Comparison of ENCODE assay signal across 1 cellular context in the genomic region with DNA sequence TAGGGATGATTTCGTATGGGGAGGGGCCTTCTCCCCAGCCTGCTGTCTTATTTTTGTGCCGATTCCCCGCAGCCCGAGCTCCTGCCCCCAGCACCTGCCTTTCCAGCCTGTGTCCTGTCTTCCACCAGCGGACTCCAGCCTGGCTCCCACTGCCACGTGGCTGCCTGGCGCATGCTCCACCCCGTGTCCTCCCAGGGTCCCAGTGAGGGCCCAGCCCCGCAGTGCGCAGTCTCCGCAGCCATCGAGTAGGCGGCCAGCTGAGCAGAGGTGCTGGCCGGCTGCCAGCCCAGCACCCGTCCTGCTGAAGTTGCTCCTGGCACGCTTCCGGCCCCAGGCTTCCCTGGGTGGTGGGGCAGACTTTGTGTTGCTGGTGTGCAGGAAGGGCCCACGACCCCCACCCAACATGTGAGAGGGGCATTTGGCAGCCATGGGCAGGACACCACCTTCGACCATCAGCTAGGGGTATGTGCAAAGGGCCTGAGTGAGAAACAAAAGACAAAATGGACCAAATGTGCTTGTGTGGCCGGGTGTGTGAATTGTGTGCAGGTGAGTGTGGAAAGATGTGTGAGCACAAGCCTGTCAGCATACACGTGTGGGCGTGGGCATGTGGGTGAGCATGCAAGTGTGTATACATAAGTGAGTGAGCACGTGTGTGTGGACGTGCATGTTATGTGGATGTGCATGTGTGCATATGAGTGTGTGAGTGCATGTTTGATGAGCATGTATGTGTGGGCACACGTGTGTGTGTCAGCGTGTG.
TF ChIP-seq lines count a peak whose summit lies in the region.

No MANE protein-coding gene starts in this region.

TF ChIP-seq in liver, 16 proteins besides CTCF, POLR2A, EP300 and RAD21 (continued from another document):
- TF ChIP-seq, protein P1, sequence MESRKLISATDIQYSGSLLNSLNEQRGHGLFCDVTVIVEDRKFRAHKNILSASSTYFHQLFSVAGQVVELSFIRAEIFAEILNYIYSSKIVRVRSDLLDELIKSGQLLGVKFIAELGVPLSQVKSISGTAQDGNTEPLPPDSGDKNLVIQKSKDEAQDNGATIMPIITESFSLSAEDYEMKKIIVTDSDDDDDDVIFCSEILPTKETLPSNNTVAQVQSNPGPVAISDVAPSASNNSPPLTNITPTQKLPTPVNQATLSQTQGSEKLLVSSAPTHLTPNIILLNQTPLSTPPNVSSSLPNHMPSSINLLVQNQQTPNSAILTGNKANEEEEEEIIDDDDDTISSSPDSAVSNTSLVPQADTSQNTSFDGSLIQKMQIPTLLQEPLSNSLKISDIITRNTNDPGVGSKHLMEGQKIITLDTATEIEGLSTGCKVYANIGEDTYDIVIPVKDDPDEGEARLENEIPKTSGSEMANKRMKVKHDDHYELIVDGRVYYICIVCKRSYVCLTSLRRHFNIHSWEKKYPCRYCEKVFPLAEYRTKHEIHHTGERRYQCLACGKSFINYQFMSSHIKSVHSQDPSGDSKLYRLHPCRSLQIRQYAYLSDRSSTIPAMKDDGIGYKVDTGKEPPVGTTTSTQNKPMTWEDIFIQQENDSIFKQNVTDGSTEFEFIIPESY (IDR thresholded peaks at IDR 0.05) = no peak
- TF ChIP-seq, protein P2, sequence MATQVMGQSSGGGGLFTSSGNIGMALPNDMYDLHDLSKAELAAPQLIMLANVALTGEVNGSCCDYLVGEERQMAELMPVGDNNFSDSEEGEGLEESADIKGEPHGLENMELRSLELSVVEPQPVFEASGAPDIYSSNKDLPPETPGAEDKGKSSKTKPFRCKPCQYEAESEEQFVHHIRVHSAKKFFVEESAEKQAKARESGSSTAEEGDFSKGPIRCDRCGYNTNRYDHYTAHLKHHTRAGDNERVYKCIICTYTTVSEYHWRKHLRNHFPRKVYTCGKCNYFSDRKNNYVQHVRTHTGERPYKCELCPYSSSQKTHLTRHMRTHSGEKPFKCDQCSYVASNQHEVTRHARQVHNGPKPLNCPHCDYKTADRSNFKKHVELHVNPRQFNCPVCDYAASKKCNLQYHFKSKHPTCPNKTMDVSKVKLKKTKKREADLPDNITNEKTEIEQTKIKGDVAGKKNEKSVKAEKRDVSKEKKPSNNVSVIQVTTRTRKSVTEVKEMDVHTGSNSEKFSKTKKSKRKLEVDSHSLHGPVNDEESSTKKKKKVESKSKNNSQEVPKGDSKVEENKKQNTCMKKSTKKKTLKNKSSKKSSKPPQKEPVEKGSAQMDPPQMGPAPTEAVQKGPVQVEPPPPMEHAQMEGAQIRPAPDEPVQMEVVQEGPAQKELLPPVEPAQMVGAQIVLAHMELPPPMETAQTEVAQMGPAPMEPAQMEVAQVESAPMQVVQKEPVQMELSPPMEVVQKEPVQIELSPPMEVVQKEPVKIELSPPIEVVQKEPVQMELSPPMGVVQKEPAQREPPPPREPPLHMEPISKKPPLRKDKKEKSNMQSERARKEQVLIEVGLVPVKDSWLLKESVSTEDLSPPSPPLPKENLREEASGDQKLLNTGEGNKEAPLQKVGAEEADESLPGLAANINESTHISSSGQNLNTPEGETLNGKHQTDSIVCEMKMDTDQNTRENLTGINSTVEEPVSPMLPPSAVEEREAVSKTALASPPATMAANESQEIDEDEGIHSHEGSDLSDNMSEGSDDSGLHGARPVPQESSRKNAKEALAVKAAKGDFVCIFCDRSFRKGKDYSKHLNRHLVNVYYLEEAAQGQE (IDR thresholded peaks at IDR 0.05) = no peak
